1 cellular context compared by ENCODE assay signal in genomic region chr6:134063966-134064445, GRCh38.
TF ChIP-seq lines count a peak whose summit lies in the region.

No MANE protein-coding gene starts in this region.

TF ChIP-seq in HepG2, 621 proteins besides CTCF, POLR2A, EP300 and RAD21 (continued from another document and continues in another):
- no peak for TF ChIP-seq ZNF407 (CRISPR knock-in tag; IDR thresholded peaks at IDR 0.05; ENCODE audit: not compliant biosample characterization)
- TF ChIP-seq MXD3 (CRISPR knock-in tag; IDR thresholded peaks at IDR 0.05): no peak
- no peak for TF ChIP-seq FOSL1 (CRISPR knock-in tag; IDR thresholded peaks at IDR 0.05; ENCODE audit: borderline replicate concordance)
- no peak for TF ChIP-seq NFIC (IDR thresholded peaks at IDR 0.05; ENCODE audit: low read length)
- TF ChIP-seq HBP1 (CRISPR knock-in tag; IDR thresholded peaks at IDR 0.05; ENCODE audit: low read depth): no peak
- no peak for TF ChIP-seq CBX5 (CRISPR knock-in tag; IDR thresholded peaks at IDR 0.05; ENCODE audit: borderline replicate concordance)
- TF ChIP-seq HOXA5 (CRISPR knock-in tag; IDR thresholded peaks at IDR 0.05): no peak
- no peak for TF ChIP-seq ZNF773 (CRISPR knock-in tag; IDR thresholded peaks at IDR 0.05; ENCODE audit: borderline replicate concordance)
- TF ChIP-seq CEBPG (CRISPR knock-in tag; IDR thresholded peaks at IDR 0.05): no peak
- TF ChIP-seq EHMT2 (IDR thresholded peaks at IDR 0.05; ENCODE audit: borderline replicate concordance, low read depth, low read length): no peak
- TF ChIP-seq ZNF574 (CRISPR knock-in tag; IDR thresholded peaks at IDR 0.05): 0 out of 2 replicates have a peak, but pooled peaks have one; percentile 12
- no peak for TF ChIP-seq ZNF263 (CRISPR knock-in tag; IDR thresholded peaks at IDR 0.05)
- no peak for TF ChIP-seq IKZF1 (IDR thresholded peaks at IDR 0.05)
- no peak for TF ChIP-seq KLF6 (CRISPR knock-in tag; IDR thresholded peaks at IDR 0.05)
- no peak for TF ChIP-seq NPAS2 (CRISPR knock-in tag; IDR thresholded peaks at IDR 0.05; ENCODE audit: borderline replicate concordance)
- no peak for TF ChIP-seq ZNF839 (CRISPR knock-in tag; IDR thresholded peaks at IDR 0.05; ENCODE audit: borderline replicate concordance)
- TF ChIP-seq, protein P1, sequence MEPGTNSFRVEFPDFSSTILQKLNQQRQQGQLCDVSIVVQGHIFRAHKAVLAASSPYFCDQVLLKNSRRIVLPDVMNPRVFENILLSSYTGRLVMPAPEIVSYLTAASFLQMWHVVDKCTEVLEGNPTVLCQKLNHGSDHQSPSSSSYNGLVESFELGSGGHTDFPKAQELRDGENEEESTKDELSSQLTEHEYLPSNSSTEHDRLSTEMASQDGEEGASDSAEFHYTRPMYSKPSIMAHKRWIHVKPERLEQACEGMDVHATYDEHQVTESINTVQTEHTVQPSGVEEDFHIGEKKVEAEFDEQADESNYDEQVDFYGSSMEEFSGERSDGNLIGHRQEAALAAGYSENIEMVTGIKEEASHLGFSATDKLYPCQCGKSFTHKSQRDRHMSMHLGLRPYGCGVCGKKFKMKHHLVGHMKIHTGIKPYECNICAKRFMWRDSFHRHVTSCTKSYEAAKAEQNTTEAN (CRISPR knock-in tag; conservative IDR thresholded peaks at IDR 0.05): no peak
- TF ChIP-seq, protein P2, sequence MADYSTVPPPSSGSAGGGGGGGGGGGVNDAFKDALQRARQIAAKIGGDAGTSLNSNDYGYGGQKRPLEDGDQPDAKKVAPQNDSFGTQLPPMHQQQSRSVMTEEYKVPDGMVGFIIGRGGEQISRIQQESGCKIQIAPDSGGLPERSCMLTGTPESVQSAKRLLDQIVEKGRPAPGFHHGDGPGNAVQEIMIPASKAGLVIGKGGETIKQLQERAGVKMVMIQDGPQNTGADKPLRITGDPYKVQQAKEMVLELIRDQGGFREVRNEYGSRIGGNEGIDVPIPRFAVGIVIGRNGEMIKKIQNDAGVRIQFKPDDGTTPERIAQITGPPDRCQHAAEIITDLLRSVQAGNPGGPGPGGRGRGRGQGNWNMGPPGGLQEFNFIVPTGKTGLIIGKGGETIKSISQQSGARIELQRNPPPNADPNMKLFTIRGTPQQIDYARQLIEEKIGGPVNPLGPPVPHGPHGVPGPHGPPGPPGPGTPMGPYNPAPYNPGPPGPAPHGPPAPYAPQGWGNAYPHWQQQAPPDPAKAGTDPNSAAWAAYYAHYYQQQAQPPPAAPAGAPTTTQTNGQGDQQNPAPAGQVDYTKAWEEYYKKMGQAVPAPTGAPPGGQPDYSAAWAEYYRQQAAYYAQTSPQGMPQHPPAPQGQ (CRISPR knock-in tag; IDR thresholded peaks at IDR 0.05; ENCODE audit: borderline replicate concordance): no peak
- TF ChIP-seq ZKSCAN1 (IDR thresholded peaks at IDR 0.05; ENCODE audit: low read length): peak; percentile 84
- no peak for TF ChIP-seq HOXA9 (CRISPR knock-in tag; IDR thresholded peaks at IDR 0.05; ENCODE audit: borderline replicate concordance)
- TF ChIP-seq HMG20B (CRISPR knock-in tag; conservative IDR thresholded peaks at IDR 0.05): no peak
- no peak for TF ChIP-seq NR3C1 (CRISPR knock-in tag; IDR thresholded peaks at IDR 0.05)
- TF ChIP-seq PBX2 (CRISPR knock-in tag; IDR thresholded peaks at IDR 0.05): no peak
- TF ChIP-seq MBNL3 (CRISPR knock-in tag; conservative IDR thresholded peaks at IDR 0.05): no peak
- TF ChIP-seq ZNF749 (CRISPR knock-in tag; IDR thresholded peaks at IDR 0.05; ENCODE audit: borderline replicate concordance): no peak
- TF ChIP-seq RBFOX2 (IDR thresholded peaks at IDR 0.05; ENCODE audit: low read depth, low read length): no peak
- TF ChIP-seq ELF4 (CRISPR knock-in tag; IDR thresholded peaks at IDR 0.05; ENCODE audit: borderline replicate concordance): no peak
- no peak for TF ChIP-seq MAFF (IDR thresholded peaks at IDR 0.05; ENCODE audit: low read depth, low read length)
- TF ChIP-seq REPIN1 (CRISPR knock-in tag; IDR thresholded peaks at IDR 0.05; ENCODE audit: borderline replicate concordance, low read depth): no peak
- no peak for TF ChIP-seq SPEN (CRISPR knock-in tag; IDR thresholded peaks at IDR 0.05; ENCODE audit: low read depth)
- no peak for TF ChIP-seq ZNF230 (CRISPR knock-in tag; IDR thresholded peaks at IDR 0.05)
- TF ChIP-seq NR1H2 (CRISPR knock-in tag; IDR thresholded peaks at IDR 0.05; ENCODE audit: borderline replicate concordance, low read depth): no peak
- TF ChIP-seq ZNF614 (CRISPR knock-in tag; IDR thresholded peaks at IDR 0.05; ENCODE audit: borderline replicate concordance): no peak
- no peak for TF ChIP-seq ZNF879 (CRISPR knock-in tag; IDR thresholded peaks at IDR 0.05)
- no peak for TF ChIP-seq TCF7L2 (IDR thresholded peaks at IDR 0.05; ENCODE audit: low read depth, low read length)
- no peak for TF ChIP-seq AKAP8 (CRISPR knock-in tag; IDR thresholded peaks at IDR 0.05)
- 0 out of 2 replicates have a peak, but pooled peaks have one; percentile 26 for TF ChIP-seq KAT8 (CRISPR knock-in tag; IDR thresholded peaks at IDR 0.05)
- TF ChIP-seq ZFY (CRISPR knock-in tag; IDR thresholded peaks at IDR 0.05): peak; percentile 56
- TF ChIP-seq ZNF501 (CRISPR knock-in tag; IDR thresholded peaks at IDR 0.05): 0 out of 2 replicates have a peak, but pooled peaks have one; percentile 41
- no peak for TF ChIP-seq BRD4 (CRISPR knock-in tag; IDR thresholded peaks at IDR 0.05)
- TF ChIP-seq CSRNP2 (CRISPR knock-in tag; conservative IDR thresholded peaks at IDR 0.05; ENCODE audit: low read depth): no peak
- TF ChIP-seq CC2D1A (CRISPR knock-in tag; IDR thresholded peaks at IDR 0.05): no peak
- no peak for TF ChIP-seq ZNF704 (CRISPR knock-in tag; IDR thresholded peaks at IDR 0.05; ENCODE audit: borderline replicate concordance)
- no peak; the same call in 1 of the 2 replicates for TF ChIP-seq ZNF556 (CRISPR knock-in tag; IDR thresholded peaks at IDR 0.05; ENCODE audit: borderline replicate concordance)
- TF ChIP-seq GZF1 (CRISPR knock-in tag; IDR thresholded peaks at IDR 0.05): no peak
- TF ChIP-seq SIX4 (CRISPR knock-in tag; IDR thresholded peaks at IDR 0.05): no peak
- TF ChIP-seq MZF1 (CRISPR knock-in tag; IDR thresholded peaks at IDR 0.05; ENCODE audit: borderline replicate concordance): no peak
- TF ChIP-seq TOPORS (CRISPR knock-in tag; IDR thresholded peaks at IDR 0.05): no peak
- TF ChIP-seq NRL (CRISPR knock-in tag; IDR thresholded peaks at IDR 0.05; ENCODE audit: borderline replicate concordance): no peak
